ENCODE assay signal across 8 cellular contexts in the genomic region with DNA sequence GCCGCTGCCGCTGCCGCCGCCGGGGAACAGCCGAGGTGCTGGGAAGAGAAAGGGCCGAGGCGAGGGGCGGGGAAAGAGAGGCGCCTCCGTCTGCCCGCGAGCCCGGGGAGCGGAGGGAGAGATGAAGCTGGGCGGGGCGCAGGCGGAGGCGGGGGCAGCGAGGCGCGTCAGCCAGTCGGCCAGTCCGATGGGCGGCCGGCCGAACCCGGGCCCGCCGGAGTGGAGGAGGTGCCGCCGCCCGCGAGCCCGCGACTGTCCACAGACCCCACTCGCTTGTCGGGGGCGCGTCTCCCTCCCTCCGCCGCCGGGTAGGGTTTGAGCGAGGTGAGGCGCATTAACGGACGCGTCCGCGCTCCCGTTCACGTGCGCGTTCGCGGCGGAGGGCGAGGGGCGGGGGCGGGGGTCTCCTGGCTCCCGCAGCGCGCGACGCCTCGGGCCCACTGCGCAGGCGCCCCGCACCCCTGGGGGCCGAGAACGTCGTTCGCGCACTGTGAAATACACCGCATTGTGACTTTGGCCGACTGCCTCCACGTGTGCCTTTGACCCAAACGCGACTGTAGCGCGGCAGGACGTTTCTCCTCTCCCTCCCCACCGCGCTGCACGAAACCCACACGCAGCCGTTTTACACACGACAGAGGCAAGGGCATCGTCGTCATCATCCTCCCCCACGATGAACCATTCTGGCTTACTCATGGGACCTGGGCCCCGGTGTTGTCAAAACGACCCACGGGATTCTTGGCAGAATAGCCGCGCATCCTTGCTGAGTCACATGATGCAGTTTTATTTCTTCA. TPM values are rescaled to one million over a fixed set of nuclear protein-coding genes. Genes with fewer than 3 reads are reported as not detected.
A peak's percentile ranks its signal among the peaks of the same experiment; 100 is the strongest.
DNase-seq lines count a peak whose midpoint lies in the region; TF ChIP-seq lines count a peak whose summit lies in the region.

A gene (minus strand): TSS at position 92 of the 791 bp plus-strand sequence. CDS start 148 bp downstream, outside the sequence.

- no peak for TF ChIP-seq CTCF in GM12865 (IDR thresholded peaks at IDR 0.05; ENCODE audit: insufficient read depth, low read depth, low read length, missing control alignments)
- TF ChIP-seq CTCF in KMS-11 (conservative IDR thresholded peaks at IDR 0.05; ENCODE audit: low read depth, low read length), result no peak

- H3K4me3 ChIP-seq in GM12865 (ENCODE audit: low read depth, low read length) (peak within 1 kb of the TSS; percentile 37; the same call in 1 of the 2 replicates), KMS-11 (IDR thresholded peaks at IDR 0.05; ENCODE audit: insufficient read depth, low read depth, low read length) (no peak within 1 kb of the TSS), mesodermal cell (ENCODE audit: extremely low read depth, insufficient read depth, low read length, poor library complexity, severe bottlenecking) (peak within 1 kb of the TSS; percentile 44)
- peak within 1 kb of the TSS; percentile 49 for H3K4me3 ChIP-seq in effector memory CD4-positive, alpha-beta T cell (ENCODE audit: insufficient read depth, low read depth, low read length, poor library complexity, severe bottlenecking)

- peak within 1 kb of the TSS; percentile 67 for H3K9ac ChIP-seq in KMS-11

- H3K27me3 ChIP-seq in KMS-11 (ENCODE audit: insufficient read depth, low read depth), result no peaks in the 10 kb centered on the region
- no peaks in the 10 kb centered on the region for H3K27me3 ChIP-seq in effector memory CD4-positive, alpha-beta T cell (replicated peaks; ENCODE audit: control insufficient read depth, insufficient read depth, low read length, poor library complexity, severe bottlenecking)

- H3K9me3 ChIP-seq in effector memory CD4-positive, alpha-beta T cell (ENCODE audit: control insufficient read depth, low read length), result no peaks in the 10 kb centered on the region
- H3K9me3 ChIP-seq in mesodermal cell (ENCODE audit: control insufficient read depth, low read length), result no peaks in the 10 kb centered on the region

- peak within 1 kb of the TSS; percentile 93 for H3K4me2 ChIP-seq in KMS-11

- H3K27ac ChIP-seq in KMS-11, result peak within 1 kb of the TSS; percentile 60
- no peak within 1 kb of the TSS for H3K27ac ChIP-seq in effector memory CD4-positive, alpha-beta T cell (ENCODE audit: insufficient read depth, low read length, poor library complexity, severe bottlenecking)
- peak within 1 kb of the TSS; percentile 29 for H3K27ac ChIP-seq in mesodermal cell (ENCODE audit: low read depth, low read length, severe bottlenecking)

- peak within 1 kb of the TSS; percentile 79 for H2AFZ ChIP-seq in KMS-11 (ENCODE audit: low read depth)

- H4K20me1 ChIP-seq in KMS-11 (ENCODE audit: insufficient read depth), result no peaks in the 10 kb centered on the region

- H3K36me3 ChIP-seq in KMS-11 (ENCODE audit: insufficient read depth) (no peaks in the 10 kb centered on the region), mesodermal cell (ENCODE audit: control insufficient read depth, insufficient read depth, low read length) (no peaks in the 10 kb centered on the region)
- no peaks in the 10 kb centered on the region for H3K36me3 ChIP-seq in effector memory CD4-positive, alpha-beta T cell (ENCODE audit: control insufficient read depth, insufficient read depth, low read length)

- 1 to 3% methylated on average over 6 to 32 of the region's 96 CpGs for whole genome bisulfite sequencing in mesodermal cell (ENCODE audit: insufficient coverage in 2 of 2), 2 experiments

- peaks cover 24% of the 10 kb centered on the region for H3K79me2 ChIP-seq in KMS-11 (ENCODE audit: insufficient read depth, low read depth)

- DNase-seq in GM12865 (ENCODE audit: low read depth) (peak; percentile 18), NCI-H2029 treated with DMSO at 0.1 percent for 48 hours (lab: John Stamatoyannopoulos, UW) (no peak), amniotic stem cell (lab: John Stamatoyannopoulos, UW) (no peak)
- DNase-seq in activated CD4-positive, alpha-beta T cell treated with anti-CD3 and anti-CD28 coated beads for 48 hours, result peak; percentile 68
- DNase-seq in effector memory CD4-positive, alpha-beta T cell, result no peak
- peak; percentile 17 to 38 for DNase-seq in stimulated activated CD8-positive, alpha-beta memory T cell treated with anti-CD3 and anti-CD28 coated beads, Interleukin-7, amount 100 ng/mL, for 4 hours (ENCODE audit: low read depth in 2 of 2)

- H3K4me1 ChIP-seq in KMS-11 (ENCODE audit: low read depth, poor library complexity, severe bottlenecking) (peaks cover 18% of the 10 kb centered on the region), mesodermal cell (ENCODE audit: control insufficient read depth, insufficient read depth, low read length, poor library complexity, severe bottlenecking) (no peaks in the 10 kb centered on the region)
- H3K4me1 ChIP-seq in effector memory CD4-positive, alpha-beta T cell (ENCODE audit: control insufficient read depth, insufficient read depth, low read length, poor library complexity, severe bottlenecking), result no peaks in the 10 kb centered on the region

RNA-seq across cellular contexts. Expression of the gene that starts here (rescaled TPM):
- 20.1 TPM for polyA plus RNA-seq in mesodermal cell (2013, experiment 1 of 2)
- 20.9 TPM for polyA plus RNA-seq in mesodermal cell (2013, experiment 2 of 2)

Comparison
In these comparisons a context has a peak if more than half of its experiments do, and no peak if none do; other contexts are left out.
1. DNase-seq: peak in GM12865 (single experiment), activated CD4-positive, alpha-beta T cell treated with anti-CD3 and anti-CD28 coated beads for 48 hours (single experiment) and stimulated activated CD8-positive, alpha-beta memory T cell treated with anti-CD3 and anti-CD28 coated beads, Interleukin-7, amount 100 ng/mL, for 4 hours (2 of 2); none in effector memory CD4-positive, alpha-beta T cell (0 of 3), NCI-H2029 treated with DMSO at 0.1 percent for 48 hours (single experiment) and amniotic stem cell (single experiment).